33 cellular contexts compared by ENCODE assay signal in the genomic region with DNA sequence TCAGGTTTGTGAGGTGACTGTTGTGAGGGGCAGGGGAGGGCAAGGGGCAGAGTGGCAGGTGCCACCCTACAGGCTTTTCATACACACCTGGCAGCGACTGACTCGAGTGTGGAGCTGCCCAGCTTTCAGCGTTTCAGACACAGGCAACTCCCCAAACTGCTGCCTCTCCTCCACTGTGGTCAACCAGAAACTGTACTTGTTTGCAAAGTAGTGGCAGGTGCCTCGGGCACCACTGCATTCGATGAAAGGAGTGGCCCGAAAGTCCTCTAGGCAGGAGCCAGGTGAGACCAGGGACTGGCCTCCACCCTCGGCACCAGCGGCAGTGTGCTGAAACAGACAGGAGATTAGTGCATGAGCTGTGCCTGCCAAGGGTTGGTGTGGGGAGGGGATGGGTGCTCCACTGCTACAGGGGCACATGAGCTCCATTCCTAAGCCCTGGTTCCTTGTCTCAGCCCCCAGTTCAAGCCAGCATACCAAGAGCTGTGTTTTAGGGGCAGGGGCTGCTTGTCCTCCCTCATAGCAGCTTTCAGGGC.
"Had no signal": no experiment of that assay in that cellular context is flagged by ENCODE, and none has a peak within 500 bp of the region (broad histone marks: within the 10 kb centered on the region; RNA-seq: fewer than 3 reads in every experiment).

No MANE protein-coding gene starts in this region.

- H3K4me1 Mint-ChIP-seq: activated B cell treated with CpG ODN at 0.5 μM for 24 hours; activated CD4-positive, alpha-beta T cell treated with anti-CD3 and anti-CD28 coated beads, Interleukin-2, amount 10 ng/mL, durations not matched to agents 24 days and 14 days; activated naive CD8-positive, alpha-beta T cell treated with anti-CD3 and anti-CD28 coated beads for 36 hours; activated T-helper 17 cell treated with anti-CD3 and anti-CD28 coated beads, Interleukin-2, amount 50 U/mL, for 72 hours had no signal

- H3K4me3 ChIP-seq: adrenal gland, body of pancreas, breast epithelium had no signal

- ATAC-seq: activated CD8-positive, alpha-beta T cell treated with anti-CD3 and anti-CD28 coated beads for 36 hours; activated naive CD4-positive, alpha-beta T cell treated with anti-CD3 and anti-CD28 coated beads, Interleukin-2, amount 50 U/mL, for 72 hours; activated T-cell treated with anti-CD3 and anti-CD28 coated beads, Interleukin-2, amount 50 U/mL, for 4 hours; activated T-cell treated with anti-CD3 and anti-CD28 coated beads, Interleukin-2, amount 50 U/mL, for 72 hours; activated T-helper 17 cell treated with anti-CD3 and anti-CD28 coated beads, Interleukin-2, amount 50 U/mL, for 72 hours; body of pancreas had no signal

- H3K27ac ChIP-seq: adrenal gland, body of pancreas, brain microvascular endothelial cell, breast epithelium had no signal

- H3K9me3 ChIP-seq: adrenal gland, body of pancreas, breast epithelium had no signal

- H3K36me3 ChIP-seq: adrenal gland, brain microvascular endothelial cell, breast epithelium had no signal

- H3K9me3 Mint-ChIP-seq: activated B cell treated with CpG ODN at 0.5 μM for 24 hours; activated CD4-positive, alpha-beta memory T cell treated with anti-CD3 and anti-CD28 coated beads for 36 hours; activated CD4-positive, alpha-beta T cell treated with anti-CD3 and anti-CD28 coated beads, Interleukin-2, amount 10 ng/mL, durations not matched to agents 24 days and 14 days; activated CD8-positive, alpha-beta T cell treated with anti-CD3 and anti-CD28 coated beads for 36 hours; activated naive CD4-positive, alpha-beta T cell treated with anti-CD3 and anti-CD28 coated beads for 36 hours; activated naive CD4-positive, alpha-beta T cell treated with anti-CD3 and anti-CD28 coated beads, Interleukin-2, amount 50 U/mL, for 72 hours; activated naive CD8-positive, alpha-beta T cell treated with anti-CD3 and anti-CD28 coated beads for 36 hours; activated T-cell treated with anti-CD3 and anti-CD28 coated beads, Interleukin-2, amount 50 U/mL, for 4 hours; activated T-cell treated with anti-CD3 and anti-CD28 coated beads, Interleukin-2, amount 50 U/mL, for 72 hours; activated T-helper 1 cell treated with anti-CD3 and anti-CD28 coated beads, Interleukin-12 subunit alpha, Interleukin-12 subunit beta, Interleukin-2, Interleukin-4 antibody, amounts not matched to agents 30 ng/mL and 10 ng/mL and 1 ng/mL, durations not matched to agents 14 hours and 24 hours and 36 hours; activated T-helper 17 cell treated with anti-CD3 and anti-CD28 coated beads, Interleukin-2, amount 50 U/mL, for 72 hours; T-helper 1 cell treated with Interleukin-12 subunit alpha and Interleukin-12 subunit beta and Interleukin-4 antibody, amounts not matched to agents 30 μg/mL and 1 μg/mL, for 36 hours; T-helper 2 cell treated with Interferon-gamma antibody and Interleukin-4, amounts not matched to agents 5 μg/mL and 100 μg/mL, for 36 hours had no signal

- H3K4me3 Mint-ChIP-seq: activated B cell treated with CpG ODN at 0.5 μM for 24 hours; activated CD4-positive, alpha-beta memory T cell treated with anti-CD3 and anti-CD28 coated beads for 36 hours; activated CD4-positive, alpha-beta T cell treated with anti-CD3 and anti-CD28 coated beads, Interleukin-2, amount 10 ng/mL, durations not matched to agents 24 days and 14 days; activated CD8-positive, alpha-beta T cell treated with anti-CD3 and anti-CD28 coated beads for 36 hours; activated naive CD4-positive, alpha-beta T cell treated with anti-CD3 and anti-CD28 coated beads for 36 hours; activated naive CD8-positive, alpha-beta T cell treated with anti-CD3 and anti-CD28 coated beads for 36 hours; activated T-cell treated with anti-CD3 and anti-CD28 coated beads, Interleukin-2, amount 50 U/mL, for 4 hours; activated T-cell treated with anti-CD3 and anti-CD28 coated beads, Interleukin-2, amount 50 U/mL, for 72 hours; activated T-helper 1 cell treated with anti-CD3 and anti-CD28 coated beads, Interleukin-12 subunit alpha, Interleukin-12 subunit beta, Interleukin-2, Interleukin-4 antibody, amounts not matched to agents 30 ng/mL and 10 ng/mL and 1 ng/mL, durations not matched to agents 14 hours and 24 hours and 36 hours; activated T-helper 17 cell treated with anti-CD3 and anti-CD28 coated beads, Interleukin-2, amount 50 U/mL, for 72 hours; T-helper 1 cell treated with Interleukin-12 subunit alpha and Interleukin-12 subunit beta and Interleukin-4 antibody, amounts not matched to agents 30 μg/mL and 1 μg/mL, for 36 hours; T-helper 2 cell treated with Interferon-gamma antibody and Interleukin-4, amounts not matched to agents 5 μg/mL and 100 μg/mL, for 36 hours had no signal

- H3K27me3 ChIP-seq: adrenal gland, body of pancreas, brain microvascular endothelial cell had no signal

- H3K27ac Mint-ChIP-seq: activated B cell treated with CpG ODN at 0.5 μM for 24 hours; activated CD4-positive, alpha-beta memory T cell treated with anti-CD3 and anti-CD28 coated beads for 36 hours; activated CD4-positive, alpha-beta T cell treated with anti-CD3 and anti-CD28 coated beads, Interleukin-2, amount 10 ng/mL, durations not matched to agents 24 days and 14 days; activated naive CD4-positive, alpha-beta T cell treated with anti-CD3 and anti-CD28 coated beads for 36 hours; activated naive CD4-positive, alpha-beta T cell treated with anti-CD3 and anti-CD28 coated beads, Interleukin-2, amount 50 U/mL, for 72 hours; activated naive CD8-positive, alpha-beta T cell treated with anti-CD3 and anti-CD28 coated beads for 36 hours; activated T-cell treated with anti-CD3 and anti-CD28 coated beads, Interleukin-2, amount 50 U/mL, for 72 hours; activated T-helper 1 cell treated with anti-CD3 and anti-CD28 coated beads, Interleukin-12 subunit alpha, Interleukin-12 subunit beta, Interleukin-2, Interleukin-4 antibody, amounts not matched to agents 30 ng/mL and 10 ng/mL and 1 ng/mL, durations not matched to agents 14 hours and 24 hours and 36 hours; activated T-helper 17 cell treated with anti-CD3 and anti-CD28 coated beads, Interleukin-2, amount 50 U/mL, for 72 hours; T-helper 1 cell treated with Interleukin-12 subunit alpha and Interleukin-12 subunit beta and Interleukin-4 antibody, amounts not matched to agents 30 μg/mL and 1 μg/mL, for 36 hours; T-helper 2 cell treated with Interferon-gamma antibody and Interleukin-4, amounts not matched to agents 5 μg/mL and 100 μg/mL, for 36 hours had no signal

- H3K4me1 ChIP-seq: adrenal gland, body of pancreas, breast epithelium had no signal

- DNase-seq: activated B cell treated with CpG ODN at 0.5 μM for 24 hours; activated CD4-positive, alpha-beta memory T cell treated with anti-CD3 and anti-CD28 coated beads for 36 hours; activated CD4-positive, alpha-beta T cell treated with anti-CD3 and anti-CD28 coated beads for 4 hours; activated CD4-positive, alpha-beta T cell treated with anti-CD3 and anti-CD28 coated beads, Interleukin-2, amount 10 ng/mL, durations not matched to agents 24 days and 14 days; activated CD4-positive, alpha-beta T cell treated with anti-CD3 and anti-CD28 coated beads, Interleukin-2, amount 50 U/mL, for 1 hour; activated CD4-positive, alpha-beta T cell treated with anti-CD3 and anti-CD28 coated beads, Interleukin-2, amount 50 U/mL, for 4 hours; activated CD4-positive, CD25-positive, alpha-beta regulatory T cell treated with anti-CD3 and anti-CD28 coated beads, Interleukin-2, amount 50 U/mL, for 72 hours; activated CD8-positive, alpha-beta memory T cell treated with anti-CD3 and anti-CD28 coated beads, Interleukin-2, amount 50 U/mL, for 4 hours; activated CD8-positive, alpha-beta T cell treated with anti-CD3 and anti-CD28 coated beads for 36 hours; activated effector memory CD4-positive, alpha-beta T cell treated with anti-CD3 and anti-CD28 coated beads, Interleukin-2, amount 50 U/mL, for 16 hours; activated gamma-delta T cell treated with Interleukin-2 at 50 U/mL for 16 hours; activated naive CD4-positive, alpha-beta T cell; activated naive CD4-positive, alpha-beta T cell treated with anti-CD3 and anti-CD28 coated beads for 36 hours; activated naive CD4-positive, alpha-beta T cell treated with anti-CD3 and anti-CD28 coated beads, Interleukin-2, amount 50 U/mL, for 16 hours; activated naive CD8-positive, alpha-beta T cell treated with anti-CD3 and anti-CD28 coated beads for 36 hours; activated T-cell treated with anti-CD3 and anti-CD28 coated beads for 4 hours; activated T-cell treated with anti-CD3 and anti-CD28 coated beads, Interleukin-2, amount 50 U/mL, for 1 hour; activated T-cell treated with anti-CD3 and anti-CD28 coated beads, Interleukin-2, amount 50 U/mL, for 4 hours; activated T-cell treated with anti-CD3 and anti-CD28 coated beads, Interleukin-2, amount 50 U/mL, for 72 hours; adrenal gland; amniotic stem cell; aorta; body of pancreas; brain microvascular endothelial cell; central memory CD4-positive, alpha-beta T cell; T-helper 2 cell; T-helper 9 cell had no signal

- H3K27me3 Mint-ChIP-seq: activated B cell treated with CpG ODN at 0.5 μM for 24 hours; activated CD4-positive, alpha-beta memory T cell treated with anti-CD3 and anti-CD28 coated beads for 36 hours; activated CD4-positive, alpha-beta T cell treated with anti-CD3 and anti-CD28 coated beads, Interleukin-2, amount 10 ng/mL, durations not matched to agents 24 days and 14 days; activated CD8-positive, alpha-beta T cell treated with anti-CD3 and anti-CD28 coated beads for 36 hours; activated naive CD8-positive, alpha-beta T cell treated with anti-CD3 and anti-CD28 coated beads for 36 hours; activated T-helper 17 cell treated with anti-CD3 and anti-CD28 coated beads, Interleukin-2, amount 50 U/mL, for 72 hours had no signal
